8 cellular contexts compared by ENCODE assay signal in genomic region chr19:21328885-21329605, GRCh38.
A peak's percentile ranks its signal among the peaks of the same experiment; 100 is the strongest.
DNase-seq lines count a peak whose midpoint lies in the region; ATAC-seq and TF ChIP-seq lines count a peak whose summit lies in the region.

Gene ZNF708, minus strand, starts transcription at chr19:21329410. Its CDS starts 198 bp downstream, at chr19:21329212.

- DNase-seq in NCI-H1930 (lab: John Stamatoyannopoulos, UW) (peak; percentile 67 to 74), T-helper 9 cell (peak; percentile 57), astrocyte of the cerebellum (ENCODE audit: low read depth) (peak; percentile 62), hippocampal formation (lab: John Stamatoyannopoulos, UW) (peak; percentile 92 to 94), retinal pigment epithelial cell (ENCODE audit: low read depth) (peak; percentile 76)
- no peak for DNase-seq in NK-92 treated with Interleukin-12 subunit alpha and Interleukin-12 subunit beta, amount 100 ng/mL, for 24 hours (lab: John Stamatoyannopoulos, UW)

- in situ Hi-C loops in astrocyte of the cerebellum (cut with HindIII; ENCODE audit: low sequenced_read_pairs), result no loop called here

- peak within 1 kb of the TSS; percentile 64 for H3K4me3 ChIP-seq in astrocyte of the cerebellum (ENCODE audit: low read depth, low read length)
- H3K4me3 ChIP-seq in retinal pigment epithelial cell (ENCODE audit: low read length), result peak within 1 kb of the TSS; percentile 99

- no peak for TF ChIP-seq CTCF in astrocyte of the cerebellum (IDR thresholded peaks at IDR 0.05; ENCODE audit: low read depth, low read length, missing control alignments)
- no peak for TF ChIP-seq CTCF in retinal pigment epithelial cell (conservative IDR thresholded peaks at IDR 0.05; ENCODE audit: low read depth, low read length)

- ATAC-seq in GM18499 (IDR thresholded peaks at IDR 0.05; ENCODE audit: insufficient read depth, unreplicated experiment) (peak; percentile 97), HG02943 (IDR thresholded peaks at IDR 0.05; ENCODE audit: low read depth, unreplicated experiment) (peak; percentile 99)
